7 cellular contexts compared by ENCODE assay signal in genomic region chr2:179239194-179239593, GRCh38. TPM values are rescaled to one million over a fixed set of nuclear protein-coding genes. Genes with fewer than 3 reads are reported as not detected.
DNase-seq lines count a peak whose midpoint lies in the region; ATAC-seq, FAIRE-seq and TF ChIP-seq lines count a peak whose summit lies in the region.

No MANE protein-coding gene starts in this region.

- no peaks in the 10 kb centered on the region for H3K9me2 ChIP-seq in PC-3 (replicated peaks; ENCODE audit: low read length)

- TF ChIP-seq CTCF in PC-3 (conservative IDR thresholded peaks at IDR 0.05; ENCODE audit: low read depth, low read length) (no peak), HepG2 (CRISPR knock-in tag; IDR thresholded peaks at IDR 0.05) (no peak)

- H3K9me3 ChIP-seq in PC-3 (ENCODE audit: low read length) (no peaks in the 10 kb centered on the region), HepG2 (ENCODE audit: low read length) (no peaks in the 10 kb centered on the region)

- TF ChIP-seq EP300 in HepG2 (IDR thresholded peaks at IDR 0.05; ENCODE audit: low read depth in 2 of 2, low read length in 2 of 2) (peak in 1 of 2 experiments; percentile 95; a peak in 2 of 4 replicates), HepG2 (CRISPR knock-in tag; IDR thresholded peaks at IDR 0.05; ENCODE audit: borderline replicate concordance) (peak; percentile 31; the same call in 1 of the 2 replicates)

- peak overlapping the region; percentile 76 for H3K4me2 ChIP-seq in PC-3 (ENCODE audit: low read length)
- H3K4me2 ChIP-seq in HepG2 (ENCODE audit: low read depth, low read length), result peak overlapping the region; percentile 60

- DNase-seq in PC-3 (peak; percentile 80), HepG2 (ENCODE audit: low spot score) (peak; percentile 88), NCI-H1417 treated with DMSO at 0.1 percent for 48 hours (lab: John Stamatoyannopoulos, UW) (no peak), HTR-8/SVneo (ENCODE audit: insufficient read length, low spot score) (no peak), NOMO-1 (lab: John Stamatoyannopoulos, UW; ENCODE audit: unreplicated experiment in 2 of 2) (no peak)

- in situ Hi-C loops in HepG2 (cut with HindIII; ENCODE audit: extremely low pct_ligation_motif_present, low pct_unique_long_range_greater_than_20kb), result no loop called here

- H3K4me3 ChIP-seq in PC-3 (ENCODE audit: low read length), result peak overlapping the region; percentile 33; the same call in 1 of the 2 replicates
- peak overlapping the region in 2 of 3 experiments; percentile 12 to 24; a peak in 2 of 6 replicates for H3K4me3 ChIP-seq in HepG2 (replicated peaks in 1 of 3; ENCODE audit: insufficient read depth in 1 of 3, low read depth in 2 of 3, low read length in 3 of 3)

- H3F3A ChIP-seq in PC-3 (ENCODE audit: low read length, unreplicated experiment), result peaks cover 6% of the 10 kb centered on the region

- POLR2A ChIA-PET in PC-3 (lab: Charles Lee; ENCODE audit: unreplicated experiment), result no interaction called here
- POLR2A ChIA-PET in HepG2 (lab: Yijun Ruan, JAX), result interaction anchor here (0.9 to 2.2 kb wide), 5 partner anchors 15 to 105 kb away, joined by 4 to 24 read pairs (median 7); partner anchors contain the start of gene SESTD1

- H3K9ac ChIP-seq in PC-3 (ENCODE audit: low read length), result peak overlapping the region; percentile 8; the same call in 1 of the 2 replicates
- peak overlapping the region; percentile 36; the same call in 1 of the 2 replicates for H3K9ac ChIP-seq in HepG2 (ENCODE audit: insufficient read depth, low read depth, low read length)

- no peak for TF ChIP-seq POLR2A in HepG2 (IDR thresholded peaks at IDR 0.05; ENCODE audit: insufficient read depth in 1 of 2, low read depth in 2 of 2, low read length in 2 of 2)

- H4K20me1 ChIP-seq in PC-3 (ENCODE audit: low read length) (peaks cover 5% of the 10 kb centered on the region; the same call in 1 of the 2 replicates), HepG2 (ENCODE audit: insufficient read depth, low read length) (peaks cover 5% of the 10 kb centered on the region; the same call in 1 of the 2 replicates)

- BruUV-seq in PC-3 (replicated peaks; lab: Mats Ljungman, UMichigan) (no TSS peak), HepG2 (replicated peaks; lab: Mats Ljungman, UMichigan) (no TSS peak)

- CTCF ChIA-PET in PC-3 (lab: Charles Lee), result interaction anchor here (0.6 to 0.7 kb wide), 3 partner anchors 14 to 539 kb away, joined by 3 to 5 read pairs (median 3); no protein-coding TSS in a partner anchor
- CTCF ChIA-PET in HepG2 (lab: Yijun Ruan, JAX; ENCODE audit: low intra/inter-chr PET ratio, low total read pairs), result no interaction called here

- ATAC-seq in GM19023 (IDR thresholded peaks at IDR 0.05; ENCODE audit: unreplicated experiment) (peak; percentile 67), HG02571 (IDR thresholded peaks at IDR 0.05; ENCODE audit: unreplicated experiment) (peak; percentile 63), PC-3 (peak; percentile 65), HepG2 (peak; percentile 75)

- H3K36me3 ChIP-seq in PC-3 (ENCODE audit: low read depth, low read length) (no peaks in the 10 kb centered on the region), HepG2 (replicated peaks in 1 of 2; ENCODE audit: control insufficient read depth in 1 of 2, insufficient read depth in 2 of 2, low read length in 2 of 2) (no peaks in the 10 kb centered on the region)

- H3K27me3 ChIP-seq in PC-3 (ENCODE audit: low read length), result no peaks in the 10 kb centered on the region
- no peaks in the 10 kb centered on the region for H3K27me3 ChIP-seq in HepG2 (ENCODE audit: control insufficient read depth in 1 of 2, insufficient read depth in 2 of 2, low read length in 2 of 2)

- no peak for TF ChIP-seq RAD21 in HepG2 (CRISPR knock-in tag; IDR thresholded peaks at IDR 0.05)

- H3K4me1 ChIP-seq in PC-3 (ENCODE audit: insufficient read depth, low read length) (peaks cover 62% of the 10 kb centered on the region), HepG2 (ENCODE audit: insufficient read depth, low read length) (peaks cover 90% of the 10 kb centered on the region)

- H3K79me2 ChIP-seq in PC-3 (ENCODE audit: low read length) (peaks cover 76% of the 10 kb centered on the region), HepG2 (ENCODE audit: insufficient read depth, low read length) (peaks cover 95% of the 10 kb centered on the region)

- intact Hi-C loops in PC-3 (cut with micrococcal nuclease) (loop anchor here (1.0 kb wide), 1 partner anchor 23 kb away; no protein-coding TSS in a partner anchor), HepG2 (cut with micrococcal nuclease; ENCODE audit: unreplicated experiment) (loop anchor here (2.0 to 10.0 kb wide), 3 partner anchors 24 to 306 kb away; no protein-coding TSS in a partner anchor)

- peak overlapping the region; percentile 60 for H3K27ac ChIP-seq in PC-3 (ENCODE audit: low read length)
- peak overlapping the region; percentile 55 for H3K27ac ChIP-seq in HepG2 (ENCODE audit: extremely low read length, insufficient read depth, low read length)

- FAIRE-seq in HepG2 (lab: Jason Lieb, UNC) (no peak), HTR-8/SVneo (lab: Jason Lieb, UNC) (no peak)

- no peak overlapping the region for H2AFZ ChIP-seq in PC-3 (ENCODE audit: low read length)
- H2AFZ ChIP-seq in HepG2 (ENCODE audit: low read length), result no peak overlapping the region

TF ChIP-seq in HepG2, 621 proteins besides CTCF, POLR2A, EP300 and RAD21 (continues in another document):
- TF ChIP-seq KLF15 (CRISPR knock-in tag; IDR thresholded peaks at IDR 0.05; ENCODE audit: borderline replicate concordance) (no peak), RERE (CRISPR knock-in tag; IDR thresholded peaks at IDR 0.05; ENCODE audit: low read depth) (0 out of 2 replicates have a peak, but pooled peaks have one; percentile 26), CBX5 (CRISPR knock-in tag; IDR thresholded peaks at IDR 0.05; ENCODE audit: borderline replicate concordance) (no peak), SKI (IDR thresholded peaks at IDR 0.05; ENCODE audit: partially characterized antibody) (no peak), TGIF2 (CRISPR knock-in tag; IDR thresholded peaks at IDR 0.05) (no peak)

RNA-seq across cellular contexts. Expression of gene SESTD1, which starts 25.4 kb away (rescaled TPM):
- total RNA-seq in PC-3 (2014; rRNA removed) (12.2 and 21.3 TPM in 2 replicates), HepG2 (2016; rRNA removed; fragmentation: Illumina TruSeq; extraction: Trizol) (74.4 and 105 TPM in 2 replicates)
- total RNA-seq in HepG2 (2016; cell fraction: cytosol; rRNA removed; fragmentation: Illumina TruSeq; extraction: Trizol; ENCODE audit: low read depth), result 58.3 and 66.2 TPM in 2 replicates
- total RNA-seq in HepG2 (2016; cell fraction: insoluble cytoplasmic fraction; rRNA removed; fragmentation: Illumina TruSeq; extraction: Trizol), result 71.8 and 93.5 TPM in 2 replicates
- 84.1 and 90.5 TPM in 2 replicates for total RNA-seq in HepG2 (2016; cell fraction: membrane; rRNA removed; fragmentation: Illumina TruSeq; extraction: Trizol)
- total RNA-seq in HepG2 (2016; cell fraction: nucleus; rRNA removed; fragmentation: Illumina TruSeq; extraction: Trizol), result 67.8 and 69.5 TPM in 2 replicates
- polyA plus RNA-seq in HepG2 (2011; rRNA removed), result 69.3 and 101 TPM in 2 replicates
- 44.4 and 49.6 TPM in 2 replicates for polyA plus RNA-seq in HepG2 (2011; cell fraction: cytosol; rRNA removed)
- polyA plus RNA-seq in HepG2 (2011; cell fraction: nucleus; rRNA removed), result 48.2 and 49.5 TPM in 2 replicates
- 109 and 119 TPM in 2 replicates for polyA plus RNA-seq in HepG2 (2012)
- polyA plus RNA-seq in HepG2 (2016; cell fraction: cytosol; fragmentation: Illumina TruSeq; extraction: Trizol; ENCODE audit: low read depth), result 25.4 and 25.6 TPM in 2 replicates
- 82.9 and 87.2 TPM in 2 replicates for polyA plus RNA-seq in HepG2 (2016; cell fraction: insoluble cytoplasmic fraction; fragmentation: Illumina TruSeq; extraction: Trizol; ENCODE audit: low read depth)
- polyA plus RNA-seq in HepG2 (2016; cell fraction: membrane; fragmentation: Illumina TruSeq; extraction: Trizol; ENCODE audit: low read depth), result 48.8 and 51.0 TPM in 2 replicates
- 66.2 and 71.0 TPM in 2 replicates for polyA plus RNA-seq in HepG2 (2016; cell fraction: nucleus; fragmentation: Illumina TruSeq; extraction: Trizol; ENCODE audit: insufficient read depth, low read depth)
- 13.2 and 38.6 TPM in 2 replicates for polyA minus RNA-seq in HepG2 (2011; rRNA and poly(A)+ RNA removed; ENCODE audit: low replicate concordance)
- polyA minus RNA-seq in HepG2 (2011; cell fraction: cytosol; rRNA and poly(A)+ RNA removed), result 71.8 and 102 TPM in 2 replicates
- 247 and 269 TPM in 2 replicates for polyA minus RNA-seq in HepG2 (2011; cell fraction: nucleus; rRNA and poly(A)+ RNA removed)

Comparison
In these comparisons a context has a peak if more than half of its experiments do, and no peak if none do; other contexts are left out.
1. DNase-seq: peak in PC-3 (single experiment) and HepG2 (single experiment); none in NCI-H1417 treated with DMSO at 0.1 percent for 48 hours (single experiment), HTR-8/SVneo (single experiment) and NOMO-1 (0 of 2).
2. Peak in every context shown above with its lines, with median percentiles within 50 percentile points of each other: ATAC-seq.